8 cellular contexts compared by ENCODE assay signal in the genomic region with DNA sequence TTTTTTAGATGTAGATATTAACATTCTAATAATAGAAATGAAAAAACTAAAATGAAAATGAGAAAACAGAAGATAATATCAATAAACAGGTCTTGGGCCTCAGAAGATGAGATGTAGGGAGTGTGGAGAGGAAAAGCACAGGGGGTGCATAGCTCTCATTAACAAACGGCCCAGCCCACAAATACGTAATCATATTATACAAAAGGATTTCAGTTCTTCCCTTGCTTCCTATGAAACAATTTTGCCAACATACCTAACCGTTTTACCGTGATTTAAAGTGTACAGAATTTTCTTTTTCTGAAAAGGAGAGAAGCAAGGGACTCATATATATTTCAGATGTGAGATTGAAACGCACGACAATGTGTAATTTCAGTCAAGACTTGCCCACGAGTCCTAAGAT.
DNase-seq lines count a peak whose midpoint lies in the region; ATAC-seq and TF ChIP-seq lines count a peak whose summit lies in the region.

No MANE protein-coding gene starts in this region.

- H3K9ac ChIP-seq in DND-41 (ENCODE audit: low read depth, low read length), result peak overlapping the region; percentile 87

- DNase-seq in DND-41 (peak; percentile 44), activated B cell treated with CpG ODN at 0.5 μM for 24 hours (no peak), left lung (no peak), endothelial cell (ENCODE audit: low spot score) (no peak)
- DNase-seq in stimulated activated CD4-positive, alpha-beta T cell treated with anti-CD3 and anti-CD28 coated beads, Interleukin-12 subunit alpha, Interleukin-12 subunit beta, amount 100 ng/mL, for 4 hours, result no peak

- peaks cover 59% of the 10 kb centered on the region for H3K4me1 ChIP-seq in DND-41 (ENCODE audit: insufficient read depth, low read length)
- peaks cover 0 to 8% of the 10 kb centered on the region in 2 donors for H3K4me1 ChIP-seq in left lung

- H3K79me2 ChIP-seq in DND-41 (ENCODE audit: insufficient read depth, low read length), result peaks cover 14% of the 10 kb centered on the region

- H3K27ac Mint-ChIP-seq in activated B cell treated with CpG ODN at 0.5 μM for 24 hours (no peak overlapping the region), endothelial cell (ENCODE audit: unreplicated experiment) (no peak overlapping the region)

- POLR2A ChIA-PET in activated B cell treated with CpG ODN at 0.5 μM for 24 hours (lab: Charles Lee), result interaction anchor here (0.6 to 6.9 kb wide), 18 partner anchors 7 to 1587 kb away, joined by 3 to 161 read pairs (median 14); a partner anchor contains a TSS

- ATAC-seq in DND-41 (ENCODE audit: insufficient read depth, low read depth), result peak; percentile 52
- ATAC-seq in HG03045 (IDR thresholded peaks at IDR 0.05; ENCODE audit: unreplicated experiment), result peak; percentile 27
- peak; percentile 4 for ATAC-seq in activated B cell treated with CpG ODN at 0.5 μM for 24 hours (ENCODE audit: low read depth)
- peak; percentile 42 for ATAC-seq in left lung
- no peak for ATAC-seq in HG02610 (IDR thresholded peaks at IDR 0.05; ENCODE audit: unreplicated experiment)
- ATAC-seq in HG02870 (IDR thresholded peaks at IDR 0.05; ENCODE audit: unreplicated experiment), result no peak

- H3K4me1 Mint-ChIP-seq in activated B cell treated with CpG ODN at 0.5 μM for 24 hours (peaks cover 6% of the 10 kb centered on the region), endothelial cell (ENCODE audit: unreplicated experiment) (peaks cover 16% of the 10 kb centered on the region)

- peak overlapping the region; percentile 60 to 71 for H3K4me3 ChIP-seq in DND-41 (ENCODE audit: low read depth in 1 of 2, low read length in 2 of 2)
- peak overlapping the region; percentile 37 to 44 for H3K4me3 ChIP-seq in left lung

- H3K4me2 ChIP-seq in DND-41 (ENCODE audit: insufficient read depth, low read length), result peak overlapping the region; percentile 75

- H3K27me3 ChIP-seq in DND-41 (ENCODE audit: insufficient read depth, low read length, poor library complexity), result no peaks in the 10 kb centered on the region
- peaks cover 0 to 99% of the 10 kb centered on the region in 2 donors for H3K27me3 ChIP-seq in left lung

- H4K20me1 ChIP-seq in DND-41 (ENCODE audit: insufficient read depth, low read length), result no peaks in the 10 kb centered on the region

- intact Hi-C loops in activated B cell treated with CpG ODN at 0.5 μM for 24 hours (cut with micrococcal nuclease), result loop anchor here (5.0 kb wide), 1 partner anchor 299 kb away; no protein-coding TSS in a partner anchor
- intact Hi-C loops in left lung (cut with DNase I), result no loop called here

- H3K4me3 Mint-ChIP-seq in activated B cell treated with CpG ODN at 0.5 μM for 24 hours, result no peak overlapping the region
- H3K4me3 Mint-ChIP-seq in endothelial cell (ENCODE audit: unreplicated experiment), result no peak overlapping the region

- H2AFZ ChIP-seq in DND-41 (ENCODE audit: low read depth, low read length), result no peak overlapping the region

- H3K27ac ChIP-seq in DND-41 (ENCODE audit: low read length) (peak overlapping the region; percentile 99), left lung (peak overlapping the region; percentile 87 to 92)

- TF ChIP-seq CTCF in DND-41 (IDR thresholded peaks at IDR 0.05; ENCODE audit: borderline replicate concordance, extremely low read depth, low read length, poor library complexity, severe bottlenecking) (no peak), activated B cell treated with CpG ODN at 0.5 μM for 24 hours (IDR thresholded peaks at IDR 0.05) (no peak), left lung (IDR thresholded peaks at IDR 0.05) (no peak), endothelial cell (IDR thresholded peaks at IDR 0.05; ENCODE audit: unreplicated experiment) (no peak)

- CTCF ChIA-PET in activated B cell treated with CpG ODN at 0.5 μM for 24 hours (lab: Charles Lee), result interaction anchor here (0.5 to 1.7 kb wide), 3 partner anchors 11 to 315 kb away, joined by 3 read pairs; a partner anchor contains a TSS

- H3K36me3 Mint-ChIP-seq in activated B cell treated with CpG ODN at 0.5 μM for 24 hours (ENCODE audit: low read depth) (peaks cover 6% of the 10 kb centered on the region), endothelial cell (ENCODE audit: low read depth, unreplicated experiment) (no peaks in the 10 kb centered on the region)

- peaks cover 11% of the 10 kb centered on the region for H3K36me3 ChIP-seq in DND-41 (ENCODE audit: insufficient read depth, low read length)
- no peaks in the 10 kb centered on the region for H3K36me3 ChIP-seq in left lung

- H3K9me3 Mint-ChIP-seq in activated B cell treated with CpG ODN at 0.5 μM for 24 hours, result no peaks in the 10 kb centered on the region
- no peaks in the 10 kb centered on the region for H3K9me3 Mint-ChIP-seq in endothelial cell (ENCODE audit: unreplicated experiment)

- H3K9me3 ChIP-seq in DND-41 (ENCODE audit: insufficient read depth, low read length, severe bottlenecking), result no peaks in the 10 kb centered on the region
- peaks cover 0 to 11% of the 10 kb centered on the region in 2 donors for H3K9me3 ChIP-seq in left lung

- no peaks in the 10 kb centered on the region for H3K27me3 Mint-ChIP-seq in activated B cell treated with CpG ODN at 0.5 μM for 24 hours
- no peaks in the 10 kb centered on the region for H3K27me3 Mint-ChIP-seq in endothelial cell (ENCODE audit: unreplicated experiment)

Comparison
In these comparisons a context has a peak if more than half of its experiments do, and no peak if none do; other contexts are left out.
1. ATAC-seq: peak in DND-41 (single experiment), HG03045 (single experiment), activated B cell treated with CpG ODN at 0.5 μM for 24 hours (single experiment) and left lung (single experiment); none in HG02610 (single experiment) and HG02870 (single experiment).